ENCODE assay signal across 12 cellular contexts in genomic region chr2:241320394-241320793, GRCh38. TPM values are rescaled to one million over a fixed set of nuclear protein-coding genes. Genes with fewer than 3 reads are reported as not detected.
A peak's percentile ranks its signal among the peaks of the same experiment; 100 is the strongest.
DNase-seq lines count a peak whose midpoint lies in the region; ATAC-seq and TF ChIP-seq lines count a peak whose summit lies in the region.
"Had no signal": no experiment of that assay in that cellular context is flagged by ENCODE, and none has a peak within 500 bp of the region (broad histone marks: within the 10 kb centered on the region; RNA-seq: fewer than 3 reads in every experiment).

No MANE protein-coding gene starts in this region.

- no peak for TF ChIP-seq CTCF in HFFc6 (IDR thresholded peaks at IDR 0.05)
- TF ChIP-seq CTCF in body of pancreas (IDR thresholded peaks at IDR 0.05), result no peak
- no peak for TF ChIP-seq CTCF in nephron progenitor cell (IDR thresholded peaks at IDR 0.05)

- intact Hi-C loops in CD4-positive, alpha-beta memory T cell (cut with micrococcal nuclease), result no loop called here
- intact Hi-C loops in body of pancreas (cut with DNase I), result no loop called here

- DNase-seq in CD4-positive, alpha-beta memory T cell, result no peak
- DNase-seq in HFFc6, result no peak
- no peak for DNase-seq in body of pancreas
- DNase-seq in nephron progenitor cell, result no peak
- no peak for DNase-seq in inferior parietal cortex (ENCODE audit: extremely low spot score)
- DNase-seq in DMS79 (lab: John Stamatoyannopoulos, UW), result no peak
- DNase-seq in caudate nucleus (lab: John Stamatoyannopoulos, UW), result no peak
- DNase-seq: kidney glomerular epithelial cell, NCI-H1930, Right ventricle myocardium superior, stomach had no signal

- WGBS in body of pancreas, 2 donors, result 30 to 43% methylated on average over 8 of the region's 8 CpGs

- H3K9me3 ChIP-seq in CD4-positive, alpha-beta memory T cell (ENCODE audit: control insufficient read depth in 1 of 2, low read length in 2 of 2), result no peaks in the 10 kb centered on the region
- no peaks in the 10 kb centered on the region for H3K9me3 ChIP-seq in body of pancreas
- H3K9me3 ChIP-seq: stomach had no signal

- H3K27me3 ChIP-seq in CD4-positive, alpha-beta memory T cell (ENCODE audit: insufficient read depth, low read length), result no peaks in the 10 kb centered on the region
- no peaks in the 10 kb centered on the region for H3K27me3 ChIP-seq in body of pancreas
- H3K27me3 ChIP-seq: stomach had no signal

- H3K4me1 ChIP-seq in CD4-positive, alpha-beta memory T cell (ENCODE audit: insufficient read depth, low read length), result peaks cover 79% of the 10 kb centered on the region
- H3K4me1 ChIP-seq in body of pancreas, result peaks cover 71% of the 10 kb centered on the region

- peaks cover 0 to 1% of the 10 kb centered on the region in 2 donors for H3K27me3 Mint-ChIP-seq in CD4-positive, alpha-beta memory T cell
- H3K27me3 Mint-ChIP-seq in HFFc6 (ENCODE audit: insufficient read depth) (peaks cover 2% of the 10 kb centered on the region), nephron progenitor cell (ENCODE audit: low read depth, poor library complexity) (no peaks in the 10 kb centered on the region)

- POLR2A ChIA-PET in CD4-positive, alpha-beta memory T cell (lab: Charles Lee; ENCODE audit: partially characterized antibody), result no interaction called here

- H3K36me3 ChIP-seq in CD4-positive, alpha-beta memory T cell (ENCODE audit: insufficient read depth, low read length), result peaks cover 10% of the 10 kb centered on the region
- no peaks in the 10 kb centered on the region for H3K36me3 ChIP-seq in body of pancreas (replicated peaks in 1 of 2; ENCODE audit: insufficient read depth in 1 of 2, low read depth in 2 of 2)

- H3K9me3 Mint-ChIP-seq in CD4-positive, alpha-beta memory T cell, result no peaks in the 10 kb centered on the region
- H3K9me3 Mint-ChIP-seq in HFFc6, result no peaks in the 10 kb centered on the region
- H3K9me3 Mint-ChIP-seq in nephron progenitor cell, result no peaks in the 10 kb centered on the region

- ATAC-seq in body of pancreas, result no peak
- ATAC-seq: right cardiac atrium had no signal

- no peak for TF ChIP-seq POLR2A in body of pancreas (IDR thresholded peaks at IDR 0.05)

- H3K27ac ChIP-seq in CD4-positive, alpha-beta memory T cell (ENCODE audit: low read depth, low read length), result no peak overlapping the region
- peak overlapping the region; percentile 35 to 99 (median 54) for H3K27ac ChIP-seq in body of pancreas
- H3K27ac ChIP-seq in caudate nucleus (ENCODE audit: low read depth, low read length), result no peak overlapping the region

- H3K27ac Mint-ChIP-seq in CD4-positive, alpha-beta memory T cell, result peak overlapping the region in 4 of 7 donors; percentile 2 to 98 (median 72)
- H3K27ac Mint-ChIP-seq in HFFc6 (peak overlapping the region; percentile 51; the same call in 1 of the 2 replicates), nephron progenitor cell (no peak overlapping the region)

- CTCF ChIA-PET in CD4-positive, alpha-beta memory T cell (lab: Charles Lee; ENCODE audit: partially characterized antibody), result interaction anchor here (1.1 kb wide), 1 partner anchor 17 kb away, joined by 3 read pairs; no protein-coding TSS in a partner anchor

- peak overlapping the region in 6 of 8 donors; percentile 21 to 85 (median 62) for H3K4me3 Mint-ChIP-seq in CD4-positive, alpha-beta memory T cell
- H3K4me3 Mint-ChIP-seq in HFFc6 (peak overlapping the region; percentile 65), nephron progenitor cell (peak overlapping the region; percentile 55)

- H3K4me3 ChIP-seq in CD4-positive, alpha-beta memory T cell (ENCODE audit: low read length in 2 of 2), result no peak overlapping the region
- no peak overlapping the region for H3K4me3 ChIP-seq in body of pancreas
- H3K4me3 ChIP-seq: stomach had no signal

- peaks cover 50 to 91% (median 67%) of the 10 kb centered on the region in 4 donors for H3K4me1 Mint-ChIP-seq in CD4-positive, alpha-beta memory T cell
- H3K4me1 Mint-ChIP-seq in HFFc6 (ENCODE audit: low read depth) (peaks cover 70% of the 10 kb centered on the region), nephron progenitor cell (peaks cover 69% of the 10 kb centered on the region)

- H3K36me3 Mint-ChIP-seq in CD4-positive, alpha-beta memory T cell, result peaks cover 6 to 63% of the 10 kb centered on the region in 2 donors
- peaks cover 42% of the 10 kb centered on the region for H3K36me3 Mint-ChIP-seq in HFFc6 (ENCODE audit: low read depth)
- H3K36me3 Mint-ChIP-seq in nephron progenitor cell (ENCODE audit: low read depth), result peaks cover 60% of the 10 kb centered on the region

RNA-seq across cellular contexts. Expression of gene SEPTIN2, which starts 4.7 kb away (rescaled TPM):
- total RNA-seq in CD4-positive, alpha-beta memory T cell, result 100 to 1,000 TPM; 332 to 362 TPM
- polyA plus RNA-seq in CD4-positive, alpha-beta memory T cell, result 100 to 1,000 TPM; 187 to 249 TPM
- total RNA-seq in HFFc6 (2021; fragmentation: NEBNext Ultra II Directional; extraction: Animal tissue kit (Norgen Biotek cat#: 25700)), result 100 to 1,000 TPM; 399 to 468 (median 441) TPM
- 100 to 1,000 TPM; 226 to 271 TPM for total RNA-seq in body of pancreas

RNA-seq across cellular contexts. Expression of gene HDLBP, which starts 4.9 kb away (rescaled TPM):
- total RNA-seq in CD4-positive, alpha-beta memory T cell, result 100 to 1,000 TPM; 166 to 183 TPM
- 10 to 100 TPM; 24.7 to 82.3 TPM for polyA plus RNA-seq in CD4-positive, alpha-beta memory T cell
- 1,000 to 10,000 TPM in 5 of 6 experiments, 100 to 1,000 TPM in 1; 991 to 1,153 (median 1,104) TPM for total RNA-seq in HFFc6 (2021; fragmentation: NEBNext Ultra II Directional; extraction: Animal tissue kit (Norgen Biotek cat#: 25700))
- total RNA-seq in body of pancreas, result 100 to 1,000 TPM; 501 to 612 TPM

RNA-seq across cellular contexts. Expression of gene FARP2, which starts 35.7 kb away (rescaled TPM):
- 10 to 100 TPM; 17.2 to 21.8 TPM for total RNA-seq in CD4-positive, alpha-beta memory T cell
- 1 to 10 TPM; 3.9 to 5.5 TPM for polyA plus RNA-seq in CD4-positive, alpha-beta memory T cell
- 10 to 100 TPM; 38.3 to 46.4 (median 41.9) TPM for total RNA-seq in HFFc6 (2021; fragmentation: NEBNext Ultra II Directional; extraction: Animal tissue kit (Norgen Biotek cat#: 25700))
- total RNA-seq in body of pancreas, result 10 to 100 TPM; 30.1 to 44.2 TPM

Comparison
In these comparisons a context has a peak if more than half of its experiments do, and no peak if none do; other contexts are left out.
1. H3K27ac ChIP-seq: peak in body of pancreas (4 of 4); none in CD4-positive, alpha-beta memory T cell (single experiment) and caudate nucleus (single experiment).
2. Peak in every context shown above with its lines, with median percentiles within 50 percentile points of each other: H3K4me3 Mint-ChIP-seq.